ENCODE assay signal across 2 cellular contexts in the genomic region with DNA sequence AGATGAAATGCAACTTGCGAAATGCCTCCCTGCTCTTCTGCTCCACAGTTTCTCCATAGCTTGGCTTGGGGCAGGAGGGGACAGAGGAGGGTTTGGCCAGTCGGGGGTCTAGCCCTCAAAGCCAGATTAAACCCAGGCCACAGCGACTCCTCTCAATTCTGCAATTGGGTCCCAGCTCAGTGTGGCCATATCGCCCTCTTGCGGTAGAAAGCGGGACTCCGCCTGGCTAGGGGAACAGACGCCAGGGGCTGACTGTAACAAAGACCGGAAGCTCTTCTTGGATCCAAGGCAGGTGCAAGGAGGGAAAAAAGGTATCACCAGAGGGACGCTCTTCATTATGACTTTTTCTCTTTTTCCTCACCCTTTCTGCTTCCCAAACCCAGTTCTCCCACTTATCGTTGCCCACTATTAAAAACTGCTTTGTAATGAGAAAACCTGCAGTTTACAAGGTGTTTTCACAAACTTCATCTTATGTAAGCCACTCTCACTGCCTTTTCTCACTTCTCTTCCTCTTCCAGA.
TF ChIP-seq lines count a peak whose summit lies in the region.

No MANE protein-coding gene starts in this region.

TF ChIP-seq in A549, 52 proteins besides CTCF, POLR2A, EP300 and RAD21:
- TF ChIP-seq MAFK (IDR thresholded peaks at IDR 0.05; ENCODE audit: partially characterized antibody) (peak; percentile 17), JUNB (IDR thresholded peaks at IDR 0.05) (no peak), HOXA7 (CRISPR knock-in tag; IDR thresholded peaks at IDR 0.05) (no peak), BHLHE40 (IDR thresholded peaks at IDR 0.05; ENCODE audit: low read depth, low read length) (no peak), CHD2 (IDR thresholded peaks at IDR 0.05; ENCODE audit: low read length, partially characterized antibody) (no peak), ZC3H11A (IDR thresholded peaks at IDR 0.05) (no peak), RFX5 (IDR thresholded peaks at IDR 0.05) (no peak), ZSCAN20 (CRISPR knock-in tag; IDR thresholded peaks at IDR 0.05) (no peak), TFCP2L1 (CRISPR knock-in tag; IDR thresholded peaks at IDR 0.05) (no peak), SMC3 (IDR thresholded peaks at IDR 0.05) (peak; percentile 84), CBX8 (IDR thresholded peaks at IDR 0.05) (no peak)
- TF ChIP-seq, protein P1, sequence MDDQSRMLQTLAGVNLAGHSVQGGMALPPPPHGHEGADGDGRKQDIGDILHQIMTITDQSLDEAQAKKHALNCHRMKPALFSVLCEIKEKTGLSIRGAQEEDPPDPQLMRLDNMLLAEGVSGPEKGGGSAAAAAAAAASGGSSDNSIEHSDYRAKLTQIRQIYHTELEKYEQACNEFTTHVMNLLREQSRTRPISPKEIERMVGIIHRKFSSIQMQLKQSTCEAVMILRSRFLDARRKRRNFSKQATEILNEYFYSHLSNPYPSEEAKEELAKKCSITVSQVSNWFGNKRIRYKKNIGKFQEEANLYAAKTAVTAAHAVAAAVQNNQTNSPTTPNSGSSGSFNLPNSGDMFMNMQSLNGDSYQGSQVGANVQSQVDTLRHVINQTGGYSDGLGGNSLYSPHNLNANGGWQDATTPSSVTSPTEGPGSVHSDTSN (IDR thresholded peaks at IDR 0.05), result no peak
- TF ChIP-seq, protein P2, sequence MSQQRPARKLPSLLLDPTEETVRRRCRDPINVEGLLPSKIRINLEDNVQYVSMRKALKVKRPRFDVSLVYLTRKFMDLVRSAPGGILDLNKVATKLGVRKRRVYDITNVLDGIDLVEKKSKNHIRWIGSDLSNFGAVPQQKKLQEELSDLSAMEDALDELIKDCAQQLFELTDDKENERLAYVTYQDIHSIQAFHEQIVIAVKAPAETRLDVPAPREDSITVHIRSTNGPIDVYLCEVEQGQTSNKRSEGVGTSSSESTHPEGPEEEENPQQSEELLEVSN (IDR thresholded peaks at IDR 0.05; ENCODE audit: borderline replicate concordance, low read depth), result no peak
- TF ChIP-seq, protein P3, sequence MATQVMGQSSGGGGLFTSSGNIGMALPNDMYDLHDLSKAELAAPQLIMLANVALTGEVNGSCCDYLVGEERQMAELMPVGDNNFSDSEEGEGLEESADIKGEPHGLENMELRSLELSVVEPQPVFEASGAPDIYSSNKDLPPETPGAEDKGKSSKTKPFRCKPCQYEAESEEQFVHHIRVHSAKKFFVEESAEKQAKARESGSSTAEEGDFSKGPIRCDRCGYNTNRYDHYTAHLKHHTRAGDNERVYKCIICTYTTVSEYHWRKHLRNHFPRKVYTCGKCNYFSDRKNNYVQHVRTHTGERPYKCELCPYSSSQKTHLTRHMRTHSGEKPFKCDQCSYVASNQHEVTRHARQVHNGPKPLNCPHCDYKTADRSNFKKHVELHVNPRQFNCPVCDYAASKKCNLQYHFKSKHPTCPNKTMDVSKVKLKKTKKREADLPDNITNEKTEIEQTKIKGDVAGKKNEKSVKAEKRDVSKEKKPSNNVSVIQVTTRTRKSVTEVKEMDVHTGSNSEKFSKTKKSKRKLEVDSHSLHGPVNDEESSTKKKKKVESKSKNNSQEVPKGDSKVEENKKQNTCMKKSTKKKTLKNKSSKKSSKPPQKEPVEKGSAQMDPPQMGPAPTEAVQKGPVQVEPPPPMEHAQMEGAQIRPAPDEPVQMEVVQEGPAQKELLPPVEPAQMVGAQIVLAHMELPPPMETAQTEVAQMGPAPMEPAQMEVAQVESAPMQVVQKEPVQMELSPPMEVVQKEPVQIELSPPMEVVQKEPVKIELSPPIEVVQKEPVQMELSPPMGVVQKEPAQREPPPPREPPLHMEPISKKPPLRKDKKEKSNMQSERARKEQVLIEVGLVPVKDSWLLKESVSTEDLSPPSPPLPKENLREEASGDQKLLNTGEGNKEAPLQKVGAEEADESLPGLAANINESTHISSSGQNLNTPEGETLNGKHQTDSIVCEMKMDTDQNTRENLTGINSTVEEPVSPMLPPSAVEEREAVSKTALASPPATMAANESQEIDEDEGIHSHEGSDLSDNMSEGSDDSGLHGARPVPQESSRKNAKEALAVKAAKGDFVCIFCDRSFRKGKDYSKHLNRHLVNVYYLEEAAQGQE (IDR thresholded peaks at IDR 0.05), result no peak

TF ChIP-seq in Ishikawa, 13 proteins besides CTCF, POLR2A, EP300 and RAD21:
- TF ChIP-seq, protein P4, sequence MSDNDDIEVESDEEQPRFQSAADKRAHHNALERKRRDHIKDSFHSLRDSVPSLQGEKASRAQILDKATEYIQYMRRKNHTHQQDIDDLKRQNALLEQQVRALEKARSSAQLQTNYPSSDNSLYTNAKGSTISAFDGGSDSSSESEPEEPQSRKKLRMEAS (IDR thresholded peaks at IDR 0.05), result peak; percentile 45; the same call in 1 of the 2 replicates
- TF ChIP-seq, protein P3 (IDR thresholded peaks at IDR 0.05; ENCODE audit: low read depth), result no peak
